ENCODE assay signal across 1 cellular context in the genomic region with DNA sequence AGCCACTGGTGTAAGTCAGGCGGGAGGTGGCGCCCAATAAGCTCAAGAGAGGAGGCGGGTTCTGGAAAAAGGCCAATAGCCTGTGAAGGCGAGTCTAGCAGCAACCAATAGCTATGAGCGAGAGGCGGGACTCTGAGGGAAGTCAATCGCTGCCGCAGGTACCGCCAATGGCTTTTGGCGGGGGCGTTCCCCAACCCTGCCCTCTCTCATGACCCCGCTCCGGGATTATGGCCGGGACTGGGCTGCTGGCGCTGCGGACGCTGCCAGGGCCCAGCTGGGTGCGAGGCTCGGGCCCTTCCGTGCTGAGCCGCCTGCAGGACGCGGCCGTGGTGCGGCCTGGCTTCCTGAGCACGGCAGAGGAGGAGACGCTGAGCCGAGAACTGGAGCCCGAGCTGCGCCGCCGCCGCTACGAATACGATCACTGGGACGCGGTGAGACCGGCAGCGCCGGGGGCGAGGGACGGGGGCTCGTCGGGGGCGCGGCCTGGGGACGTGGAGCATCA.
A peak's percentile ranks its signal among the peaks of the same experiment; 100 is the strongest.
TF ChIP-seq lines count a peak whose summit lies in the region.

A gene with protein sequence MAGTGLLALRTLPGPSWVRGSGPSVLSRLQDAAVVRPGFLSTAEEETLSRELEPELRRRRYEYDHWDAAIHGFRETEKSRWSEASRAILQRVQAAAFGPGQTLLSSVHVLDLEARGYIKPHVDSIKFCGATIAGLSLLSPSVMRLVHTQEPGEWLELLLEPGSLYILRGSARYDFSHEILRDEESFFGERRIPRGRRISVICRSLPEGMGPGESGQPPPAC (plus strand): TSS at position 201 of the 502 bp plus-strand sequence. CDS start 27 bp downstream, at position 228.

TF ChIP-seq in HCT116, 20 proteins besides CTCF, POLR2A, EP300 and RAD21 (continued from another document):
- peak; percentile 84 for TF ChIP-seq EGR1 (IDR thresholded peaks at IDR 0.05; ENCODE audit: low read depth)
- peak; percentile 24; the same call in 1 of the 2 replicates for TF ChIP-seq ZFX (IDR thresholded peaks at IDR 0.05)
- peak; percentile 100 for TF ChIP-seq SP1 (IDR thresholded peaks at IDR 0.05; ENCODE audit: low read depth)
- TF ChIP-seq TCF7L2 (IDR thresholded peaks at IDR 0.05; ENCODE audit: borderline replicate concordance, extremely low read depth, insufficient read depth, insufficient read length), result peak; percentile 44
- no peak for TF ChIP-seq EZH2 (IDR thresholded peaks at IDR 0.05)
- TF ChIP-seq, protein P1, sequence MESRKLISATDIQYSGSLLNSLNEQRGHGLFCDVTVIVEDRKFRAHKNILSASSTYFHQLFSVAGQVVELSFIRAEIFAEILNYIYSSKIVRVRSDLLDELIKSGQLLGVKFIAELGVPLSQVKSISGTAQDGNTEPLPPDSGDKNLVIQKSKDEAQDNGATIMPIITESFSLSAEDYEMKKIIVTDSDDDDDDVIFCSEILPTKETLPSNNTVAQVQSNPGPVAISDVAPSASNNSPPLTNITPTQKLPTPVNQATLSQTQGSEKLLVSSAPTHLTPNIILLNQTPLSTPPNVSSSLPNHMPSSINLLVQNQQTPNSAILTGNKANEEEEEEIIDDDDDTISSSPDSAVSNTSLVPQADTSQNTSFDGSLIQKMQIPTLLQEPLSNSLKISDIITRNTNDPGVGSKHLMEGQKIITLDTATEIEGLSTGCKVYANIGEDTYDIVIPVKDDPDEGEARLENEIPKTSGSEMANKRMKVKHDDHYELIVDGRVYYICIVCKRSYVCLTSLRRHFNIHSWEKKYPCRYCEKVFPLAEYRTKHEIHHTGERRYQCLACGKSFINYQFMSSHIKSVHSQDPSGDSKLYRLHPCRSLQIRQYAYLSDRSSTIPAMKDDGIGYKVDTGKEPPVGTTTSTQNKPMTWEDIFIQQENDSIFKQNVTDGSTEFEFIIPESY (IDR thresholded peaks at IDR 0.05; ENCODE audit: extremely low read depth, insufficient replicate concordance, low read length), result no peak
- TF ChIP-seq POLR2AphosphoS5 (IDR thresholded peaks at IDR 0.05; ENCODE audit: low read depth, low read length), result 0 out of 2 replicates have a peak, but pooled peaks have one; percentile 7
- TF ChIP-seq YY1 (IDR thresholded peaks at IDR 0.05; ENCODE audit: extremely low read depth, insufficient replicate concordance, low read depth, low read length), result peak; percentile 40
- TF ChIP-seq, protein P2, sequence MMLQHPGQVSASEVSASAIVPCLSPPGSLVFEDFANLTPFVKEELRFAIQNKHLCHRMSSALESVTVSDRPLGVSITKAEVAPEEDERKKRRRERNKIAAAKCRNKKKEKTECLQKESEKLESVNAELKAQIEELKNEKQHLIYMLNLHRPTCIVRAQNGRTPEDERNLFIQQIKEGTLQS (IDR thresholded peaks at IDR 0.05), result no peak
- no peak for TF ChIP-seq SIN3A (IDR thresholded peaks at IDR 0.05; ENCODE audit: low read depth)
- no peak for TF ChIP-seq CEBPB (IDR thresholded peaks at IDR 0.05; ENCODE audit: low read depth)
- no peak for TF ChIP-seq JUND (IDR thresholded peaks at IDR 0.05)
- no peak for TF ChIP-seq ZNF274 (IDR thresholded peaks at IDR 0.05; ENCODE audit: low read depth, low read length)
